In the genomic region with DNA sequence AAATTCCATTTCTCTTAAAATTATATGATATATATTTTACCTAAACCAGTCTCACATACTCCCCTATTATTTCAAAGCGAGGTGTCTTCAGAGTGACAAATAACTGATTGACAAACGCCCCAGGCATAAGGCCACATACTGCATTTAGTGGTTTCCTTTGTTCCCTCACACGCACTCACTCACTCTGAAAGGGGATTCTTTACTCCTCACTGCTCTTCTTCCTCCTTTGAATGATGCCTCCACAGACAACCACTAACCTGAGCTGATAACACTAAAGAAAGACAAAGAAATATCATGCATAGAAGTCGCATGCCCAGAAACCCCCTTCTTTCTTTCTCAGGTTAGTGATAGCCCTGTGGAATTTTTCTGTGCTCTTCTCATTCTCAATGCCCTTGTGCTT, we compare ENCODE assay signal across 22 cellular contexts.
"Had no signal": no experiment of that assay in that cellular context is flagged by ENCODE, and none has a peak within 500 bp of the region (broad histone marks: within the 10 kb centered on the region; RNA-seq: fewer than 3 reads in every experiment).

No MANE protein-coding gene starts in this region.

- H3K27ac ChIP-seq: esophagus squamous epithelium, gastroesophageal sphincter, left ventricle myocardium inferior, lower lobe of right lung, neutrophil, stomach, thoracic aorta had no signal

- H3K36me3 ChIP-seq: esophagus squamous epithelium, gastroesophageal sphincter, left ventricle myocardium inferior, lower lobe of right lung, neutrophil, stomach, thoracic aorta had no signal

- H3K4me3 ChIP-seq: esophagus squamous epithelium, gastroesophageal sphincter, left ventricle myocardium inferior, lower lobe of right lung, stomach, thoracic aorta had no signal

- FAIRE-seq: colon, keratinocyte, small intestine had no signal

- H3K4me1 Mint-ChIP-seq: naive B cell, nephron had no signal

- H3K4me3 Mint-ChIP-seq: dendritic cell treated with granulocyte-macrophage colony-stimulating factor and Interleukin-4, amounts not matched to agents 40 ng/mL and 50 ng/mL, for 4 days; immature natural killer cell; memory B cell; naive B cell; nephron had no signal

- H3K9me3 Mint-ChIP-seq: dendritic cell treated with granulocyte-macrophage colony-stimulating factor and Interleukin-4, amounts not matched to agents 40 ng/mL and 50 ng/mL, for 4 days; immature natural killer cell; memory B cell; nephron had no signal

- H3K27me3 ChIP-seq: esophagus squamous epithelium, gastroesophageal sphincter, neutrophil, stomach had no signal

- H3K36me3 Mint-ChIP-seq: immature natural killer cell, memory B cell, naive B cell had no signal

- ATAC-seq: gastroesophageal sphincter, left cardiac atrium, lower lobe of right lung had no signal

- DNase-seq: esophagus squamous epithelium; foreskin fibroblast; glutamatergic neuron; immature natural killer cell; left cardiac atrium; left ventricle myocardium inferior; lower lobe of right lung; naive B cell; small intestine; stimulated activated CD4-positive, alpha-beta T cell treated with anti-CD3 and anti-CD28 coated beads, Interleukin-12 subunit alpha, Interleukin-12 subunit beta, amount 100 ng/mL, for 4 hours; stimulated activated naive CD4-positive, alpha-beta T cell; stomach; substantia nigra; trophoblast cell had no signal

- H3K27ac Mint-ChIP-seq: dendritic cell treated with granulocyte-macrophage colony-stimulating factor and Interleukin-4, amounts not matched to agents 40 ng/mL and 50 ng/mL, for 4 days; immature natural killer cell; memory B cell; naive B cell; nephron had no signal

- H3K9me3 ChIP-seq: esophagus squamous epithelium, gastroesophageal sphincter, left ventricle myocardium inferior, lower lobe of right lung, neutrophil, stomach, thoracic aorta had no signal

- H3K4me1 ChIP-seq: esophagus squamous epithelium, gastroesophageal sphincter, left ventricle myocardium inferior, lower lobe of right lung, stomach had no signal
